In the genomic region with DNA sequence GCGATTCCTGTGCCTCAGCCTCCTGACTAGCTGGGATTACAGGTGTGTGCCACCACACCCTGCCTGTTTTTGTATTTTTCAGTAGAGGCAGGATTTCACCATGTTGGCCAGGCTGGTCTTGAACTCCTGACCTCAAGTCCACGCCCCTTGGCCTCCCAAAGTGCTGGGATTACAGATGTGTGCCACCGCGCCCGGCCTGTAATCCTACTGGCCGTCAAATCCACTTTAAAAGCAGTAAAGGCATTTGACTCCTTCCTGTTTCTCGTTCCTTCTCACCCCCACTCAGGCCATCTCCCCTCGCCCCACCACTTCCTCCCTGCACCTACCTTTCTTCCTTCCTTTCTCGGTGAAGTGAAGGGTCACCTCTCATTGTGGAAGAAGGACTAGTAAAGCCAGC, we compare ENCODE assay signal across 11 cellular contexts.
DNase-seq lines count a peak whose midpoint lies in the region; ATAC-seq, FAIRE-seq and TF ChIP-seq lines count a peak whose summit lies in the region.
"Had no signal": no experiment of that assay in that cellular context is flagged by ENCODE, and none has a peak within 500 bp of the region (broad histone marks: within the 10 kb centered on the region; RNA-seq: fewer than 3 reads in every experiment).

No MANE protein-coding gene starts in this region.

- H3K9ac ChIP-seq in duodenal mucosa (ENCODE audit: low read depth in 1 of 2, low read length in 2 of 2) (peak overlapping the region; percentile 7 to 13), SK-N-SH (no peak overlapping the region)

- peaks cover 6 to 70% (median 55%) of the 10 kb centered on the region in 9 donors for H3K4me1 ChIP-seq in heart right ventricle
- peaks cover 0 to 10% of the 10 kb centered on the region in 2 donors for H3K4me1 ChIP-seq in duodenal mucosa (ENCODE audit: control insufficient read depth in 1 of 2, insufficient read depth in 2 of 2, low read length in 2 of 2)
- no peaks in the 10 kb centered on the region for H3K4me1 ChIP-seq in effector memory CD4-positive, alpha-beta T cell (ENCODE audit: control insufficient read depth, insufficient read depth, low read length, poor library complexity, severe bottlenecking)
- peaks cover 0 to 14% of the 10 kb centered on the region in 2 experiments; a peak in 2 of 4 replicates for H3K4me1 ChIP-seq in SK-N-SH (ENCODE audit: control insufficient read depth in 1 of 2, insufficient read depth in 2 of 2, low read depth in 1 of 2, low read length in 1 of 2)

- no peak overlapping the region for H2AFZ ChIP-seq in SK-N-SH (ENCODE audit: low read depth)

- H4K20me1 ChIP-seq in SK-N-SH (ENCODE audit: insufficient read depth), result no peaks in the 10 kb centered on the region

- no peaks in the 10 kb centered on the region for H3K79me2 ChIP-seq in SK-N-SH (ENCODE audit: insufficient read depth)

- no peak overlapping the region for H3K4me3 Mint-ChIP-seq in osteocyte (ENCODE audit: unreplicated experiment)

- H3F3A ChIP-seq in SK-N-SH (replicated peaks; ENCODE audit: insufficient read depth), result peaks cover under 1% of the 10 kb centered on the region

- ATAC-seq in heart right ventricle (no peak), left cardiac atrium (no peak), HG02642 (IDR thresholded peaks at IDR 0.05; ENCODE audit: poor library complexity, unreplicated experiment) (no peak)

- peak; percentile 79 for FAIRE-seq in urothelium cell line (lab: Jason Lieb, UNC)
- FAIRE-seq: A204.1 had no signal

- no peak overlapping the region for H3K4me2 ChIP-seq in SK-N-SH

- DNase-seq in heart right ventricle (no peak), left cardiac atrium (no peak), osteocyte (ENCODE audit: extremely low spot score, unreplicated experiment) (no peak), urothelium cell line (ENCODE audit: low spot score) (no peak), SK-N-SH (no peak)
- no peak for DNase-seq in effector memory CD4-positive, alpha-beta T cell
- DNase-seq: activated CD4-positive, alpha-beta T cell treated with anti-CD3 and anti-CD28 coated beads, Interleukin-2, amount 50 U/mL, for 1 hour; NCI-H524 treated with DMSO at 0.1 percent for 48 hours had no signal

- no peaks in the 10 kb centered on the region for H3K27me3 Mint-ChIP-seq in osteocyte (ENCODE audit: unreplicated experiment)

- H3K36me3 ChIP-seq in heart right ventricle (no peaks in the 10 kb centered on the region), duodenal mucosa (ENCODE audit: control insufficient read depth in 1 of 2, insufficient read depth in 2 of 2, low read length in 2 of 2) (no peaks in the 10 kb centered on the region), SK-N-SH (replicated peaks in 1 of 2; ENCODE audit: control insufficient read depth in 1 of 2, insufficient read depth in 2 of 2, low read length in 1 of 2) (no peaks in the 10 kb centered on the region)
- no peaks in the 10 kb centered on the region for H3K36me3 ChIP-seq in effector memory CD4-positive, alpha-beta T cell (ENCODE audit: control insufficient read depth, insufficient read depth, low read length)

- no peak for TF ChIP-seq CTCF in heart right ventricle (IDR thresholded peaks at IDR 0.05)
- no peak for TF ChIP-seq CTCF in osteocyte (IDR thresholded peaks at IDR 0.05)
- no peak for TF ChIP-seq CTCF in SK-N-SH (IDR thresholded peaks at IDR 0.05)

- H3K4me1 Mint-ChIP-seq in osteocyte (ENCODE audit: unreplicated experiment), result peaks cover 67% of the 10 kb centered on the region

- H3K9me3 Mint-ChIP-seq in osteocyte (ENCODE audit: unreplicated experiment), result no peaks in the 10 kb centered on the region

- H3K27me3 ChIP-seq in heart right ventricle (no peaks in the 10 kb centered on the region), duodenal mucosa (ENCODE audit: control insufficient read depth in 1 of 2, insufficient read depth in 2 of 2, low read length in 2 of 2) (peaks cover 4 to 5% of the 10 kb centered on the region in 2 donors), SK-N-SH (ENCODE audit: insufficient read depth) (no peaks in the 10 kb centered on the region)
- peaks cover 7% of the 10 kb centered on the region for H3K27me3 ChIP-seq in effector memory CD4-positive, alpha-beta T cell (replicated peaks; ENCODE audit: control insufficient read depth, insufficient read depth, low read length, poor library complexity, severe bottlenecking)

- H3K9me3 ChIP-seq in heart right ventricle, result no peaks in the 10 kb centered on the region
- H3K9me3 ChIP-seq in duodenal mucosa (ENCODE audit: control insufficient read depth in 1 of 2, low read length in 2 of 2), result no peaks in the 10 kb centered on the region
- no peaks in the 10 kb centered on the region for H3K9me3 ChIP-seq in effector memory CD4-positive, alpha-beta T cell (ENCODE audit: control insufficient read depth, low read length)
- H3K9me3 ChIP-seq in SK-N-SH, result no peaks in the 10 kb centered on the region

- H3K4me3 ChIP-seq in heart right ventricle (peak overlapping the region in 7 of 10 donors; percentile 2 to 48 (median 38)), duodenal mucosa (ENCODE audit: low read depth in 1 of 2, low read length in 2 of 2) (no peak overlapping the region), SK-N-SH (ENCODE audit: low read depth in 2 of 2, low read length in 1 of 2) (no peak overlapping the region)
- no peak overlapping the region for H3K4me3 ChIP-seq in effector memory CD4-positive, alpha-beta T cell (ENCODE audit: insufficient read depth, low read depth, low read length, poor library complexity, severe bottlenecking)

- WGBS in heart right ventricle, 2 donors, result 51 to 56% methylated on average over 9 of the region's 9 CpGs
- WGBS in SK-N-SH (ENCODE audit: low lambda C conversion rate), result 88% methylated on average over 9 of the region's 9 CpGs

- CTCF ChIA-PET in SK-N-SH (lab: Yijun Ruan, JAX), result interaction anchor here (3.4 kb wide), 1 partner anchor 12 kb away, joined by 29 read pairs; no protein-coding TSS in a partner anchor

- H3K9me2 ChIP-seq in SK-N-SH, result no peaks in the 10 kb centered on the region

- no peaks in the 10 kb centered on the region for H3K36me3 Mint-ChIP-seq in osteocyte (ENCODE audit: unreplicated experiment)

- intact Hi-C loops in heart right ventricle (cut with DNase I), result loop anchor here in 3 of 10 donors (5.0 to 10.0 kb wide), 3 partner anchors 62 to 305 kb away; partner anchors contain the start of gene ADCY9 (in 1 of the 3)
- intact Hi-C loops in left cardiac atrium (cut with DNase I), result no loop called here

- TF ChIP-seq EP300 in SK-N-SH (IDR thresholded peaks at IDR 0.05; ENCODE audit: borderline replicate concordance in 1 of 2, low read depth in 1 of 2, low read length in 1 of 2), result no peak

- no peak for TF ChIP-seq RAD21 in SK-N-SH (IDR thresholded peaks at IDR 0.05; ENCODE audit: low read length)

- H3K27ac ChIP-seq in heart right ventricle, result peak overlapping the region; percentile 62 to 93 (median 77)
- peak overlapping the region; percentile 27 for H3K27ac ChIP-seq in duodenal mucosa (ENCODE audit: low read depth, low read length)
- no peak overlapping the region for H3K27ac ChIP-seq in effector memory CD4-positive, alpha-beta T cell (ENCODE audit: insufficient read depth, low read length, poor library complexity, severe bottlenecking)
- H3K27ac ChIP-seq in SK-N-SH (ENCODE audit: low read depth in 2 of 2, low read length in 1 of 2), result no peak overlapping the region

- POLR2A ChIA-PET in SK-N-SH (lab: Yijun Ruan, JAX), result no interaction called here

- peak overlapping the region; percentile 46 for H3K27ac Mint-ChIP-seq in osteocyte (ENCODE audit: unreplicated experiment)

TF ChIP-seq in SK-N-SH, 30 proteins besides CTCF, POLR2A, EP300 and RAD21 (continues in another document):
- TF ChIP-seq POLR2AphosphoS5 (IDR thresholded peaks at IDR 0.05; ENCODE audit: low read depth, low read length) (no peak), JUND (IDR thresholded peaks at IDR 0.05) (no peak), GATA2 (CRISPR knock-in tag; IDR thresholded peaks at IDR 0.05) (no peak), IRF3 (IDR thresholded peaks at IDR 0.05; ENCODE audit: low read depth, low read length) (no peak), TEAD4 (IDR thresholded peaks at IDR 0.05; ENCODE audit: borderline replicate concordance, insufficient read depth) (no peak), TAF1 (IDR thresholded peaks at IDR 0.05; ENCODE audit: borderline replicate concordance, low read depth, low read length) (no peak), RFX5 (IDR thresholded peaks at IDR 0.05; ENCODE audit: low read length) (no peak), FOSL2 (IDR thresholded peaks at IDR 0.05; ENCODE audit: borderline replicate concordance, low read depth) (no peak), NFIC (IDR thresholded peaks at IDR 0.05; ENCODE audit: borderline replicate concordance) (no peak), FOXM1 (IDR thresholded peaks at IDR 0.05; ENCODE audit: low read depth) (no peak), GABPA (IDR thresholded peaks at IDR 0.05; ENCODE audit: low read depth) (no peak), RCOR1 (IDR thresholded peaks at IDR 0.05; ENCODE audit: low read length) (no peak), ELF1 (IDR thresholded peaks at IDR 0.05) (no peak)
- TF ChIP-seq, protein P1, sequence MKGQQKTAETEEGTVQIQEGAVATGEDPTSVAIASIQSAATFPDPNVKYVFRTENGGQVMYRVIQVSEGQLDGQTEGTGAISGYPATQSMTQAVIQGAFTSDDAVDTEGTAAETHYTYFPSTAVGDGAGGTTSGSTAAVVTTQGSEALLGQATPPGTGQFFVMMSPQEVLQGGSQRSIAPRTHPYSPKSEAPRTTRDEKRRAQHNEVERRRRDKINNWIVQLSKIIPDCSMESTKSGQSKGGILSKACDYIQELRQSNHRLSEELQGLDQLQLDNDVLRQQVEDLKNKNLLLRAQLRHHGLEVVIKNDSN (IDR thresholded peaks at IDR 0.05; ENCODE audit: borderline replicate concordance, low read depth), result no peak
- TF ChIP-seq, protein P2, sequence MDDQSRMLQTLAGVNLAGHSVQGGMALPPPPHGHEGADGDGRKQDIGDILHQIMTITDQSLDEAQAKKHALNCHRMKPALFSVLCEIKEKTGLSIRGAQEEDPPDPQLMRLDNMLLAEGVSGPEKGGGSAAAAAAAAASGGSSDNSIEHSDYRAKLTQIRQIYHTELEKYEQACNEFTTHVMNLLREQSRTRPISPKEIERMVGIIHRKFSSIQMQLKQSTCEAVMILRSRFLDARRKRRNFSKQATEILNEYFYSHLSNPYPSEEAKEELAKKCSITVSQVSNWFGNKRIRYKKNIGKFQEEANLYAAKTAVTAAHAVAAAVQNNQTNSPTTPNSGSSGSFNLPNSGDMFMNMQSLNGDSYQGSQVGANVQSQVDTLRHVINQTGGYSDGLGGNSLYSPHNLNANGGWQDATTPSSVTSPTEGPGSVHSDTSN (IDR thresholded peaks at IDR 0.05), result no peak

Comparison
In these comparisons a context has a peak if more than half of its experiments do, and no peak if none do; other contexts are left out.
1. H3K27ac ChIP-seq: peak in heart right ventricle (10 of 10) and duodenal mucosa (single experiment); none in effector memory CD4-positive, alpha-beta T cell (single experiment) and SK-N-SH (0 of 2).
2. H3K4me3 ChIP-seq: peak in heart right ventricle (7 of 10); none in duodenal mucosa (0 of 2), effector memory CD4-positive, alpha-beta T cell (single experiment) and SK-N-SH (0 of 2).